1 cellular context compared by ENCODE assay signal in the genomic region with DNA sequence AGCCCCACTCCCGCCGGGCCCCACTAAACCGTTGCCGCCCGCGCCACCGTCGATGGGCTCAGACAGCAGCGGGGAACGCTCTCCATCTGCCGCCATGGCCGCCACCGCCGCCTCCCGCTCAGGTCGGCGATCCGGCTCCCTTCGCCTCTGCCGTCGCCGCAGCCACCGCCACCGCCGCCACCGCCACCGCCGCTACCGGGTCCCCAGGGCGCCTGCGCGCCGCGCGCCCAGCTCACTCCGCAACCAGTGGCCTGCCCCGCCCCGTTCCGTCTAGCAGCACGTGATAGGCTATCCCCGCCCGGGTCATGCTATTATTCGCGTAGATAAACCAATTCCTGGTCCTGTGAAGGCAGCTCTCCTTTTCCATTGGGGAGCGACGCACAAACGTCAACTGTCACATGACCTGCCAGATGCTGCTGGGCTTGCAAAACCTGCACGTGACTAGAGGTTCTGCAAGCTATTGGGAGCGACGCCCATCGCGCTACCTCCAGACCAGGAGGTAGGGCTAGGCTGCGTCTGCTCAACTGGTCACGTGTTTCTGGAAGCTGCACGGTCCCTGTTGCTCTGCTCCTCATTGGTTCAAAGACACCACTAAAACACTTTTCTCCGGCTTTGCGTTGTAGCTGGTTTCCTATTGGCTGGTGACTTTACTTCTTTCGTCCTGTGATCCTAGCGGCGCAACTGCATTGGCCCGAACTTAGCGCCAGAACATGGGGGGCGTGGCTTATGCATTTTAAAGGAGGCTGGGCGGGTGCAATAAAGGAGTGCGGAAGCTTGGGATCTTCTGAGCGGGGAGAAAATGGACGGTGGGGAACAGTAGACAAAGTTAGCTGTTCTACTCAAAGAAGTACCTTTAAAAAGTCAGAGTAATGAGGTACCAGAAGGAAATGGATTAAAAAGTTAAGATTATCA.
TF ChIP-seq lines count a peak whose summit lies in the region.

A gene (minus strand): TSS at position 205 of the 912 bp plus-strand sequence. CDS start 109 bp downstream, at position 96.

TF ChIP-seq in liver, 16 proteins besides CTCF, POLR2A, EP300 and RAD21 (continued from another document):
- TF ChIP-seq, protein P1, sequence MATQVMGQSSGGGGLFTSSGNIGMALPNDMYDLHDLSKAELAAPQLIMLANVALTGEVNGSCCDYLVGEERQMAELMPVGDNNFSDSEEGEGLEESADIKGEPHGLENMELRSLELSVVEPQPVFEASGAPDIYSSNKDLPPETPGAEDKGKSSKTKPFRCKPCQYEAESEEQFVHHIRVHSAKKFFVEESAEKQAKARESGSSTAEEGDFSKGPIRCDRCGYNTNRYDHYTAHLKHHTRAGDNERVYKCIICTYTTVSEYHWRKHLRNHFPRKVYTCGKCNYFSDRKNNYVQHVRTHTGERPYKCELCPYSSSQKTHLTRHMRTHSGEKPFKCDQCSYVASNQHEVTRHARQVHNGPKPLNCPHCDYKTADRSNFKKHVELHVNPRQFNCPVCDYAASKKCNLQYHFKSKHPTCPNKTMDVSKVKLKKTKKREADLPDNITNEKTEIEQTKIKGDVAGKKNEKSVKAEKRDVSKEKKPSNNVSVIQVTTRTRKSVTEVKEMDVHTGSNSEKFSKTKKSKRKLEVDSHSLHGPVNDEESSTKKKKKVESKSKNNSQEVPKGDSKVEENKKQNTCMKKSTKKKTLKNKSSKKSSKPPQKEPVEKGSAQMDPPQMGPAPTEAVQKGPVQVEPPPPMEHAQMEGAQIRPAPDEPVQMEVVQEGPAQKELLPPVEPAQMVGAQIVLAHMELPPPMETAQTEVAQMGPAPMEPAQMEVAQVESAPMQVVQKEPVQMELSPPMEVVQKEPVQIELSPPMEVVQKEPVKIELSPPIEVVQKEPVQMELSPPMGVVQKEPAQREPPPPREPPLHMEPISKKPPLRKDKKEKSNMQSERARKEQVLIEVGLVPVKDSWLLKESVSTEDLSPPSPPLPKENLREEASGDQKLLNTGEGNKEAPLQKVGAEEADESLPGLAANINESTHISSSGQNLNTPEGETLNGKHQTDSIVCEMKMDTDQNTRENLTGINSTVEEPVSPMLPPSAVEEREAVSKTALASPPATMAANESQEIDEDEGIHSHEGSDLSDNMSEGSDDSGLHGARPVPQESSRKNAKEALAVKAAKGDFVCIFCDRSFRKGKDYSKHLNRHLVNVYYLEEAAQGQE (IDR thresholded peaks at IDR 0.05): peak; percentile 84
- TF ChIP-seq NR2F2 (IDR thresholded peaks at IDR 0.05): no peak
- peak; percentile 99 for TF ChIP-seq SP1 (IDR thresholded peaks at IDR 0.05)
- peak in 1 of 2 donors; percentile 52 for TF ChIP-seq EGR1 (IDR thresholded peaks at IDR 0.05; ENCODE audit: low read depth in 2 of 2)
- no peak for TF ChIP-seq HNF4G (IDR thresholded peaks at IDR 0.05)
- no peak for TF ChIP-seq TAF1 (conservative IDR thresholded peaks at IDR 0.05)
- peak; percentile 62 to 67 for TF ChIP-seq RXRA (IDR thresholded peaks at IDR 0.05)
- peak in 1 of 2 donors; percentile 58 for TF ChIP-seq GABPA (IDR thresholded peaks at IDR 0.05 in 1 of 2, conservative IDR thresholded peaks at IDR 0.05 in 1 of 2)
- TF ChIP-seq, protein P2, sequence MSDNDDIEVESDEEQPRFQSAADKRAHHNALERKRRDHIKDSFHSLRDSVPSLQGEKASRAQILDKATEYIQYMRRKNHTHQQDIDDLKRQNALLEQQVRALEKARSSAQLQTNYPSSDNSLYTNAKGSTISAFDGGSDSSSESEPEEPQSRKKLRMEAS (IDR thresholded peaks at IDR 0.05): peak; percentile 98
